Comparison of ENCODE assay signal across 10 cellular contexts in the genomic region with DNA sequence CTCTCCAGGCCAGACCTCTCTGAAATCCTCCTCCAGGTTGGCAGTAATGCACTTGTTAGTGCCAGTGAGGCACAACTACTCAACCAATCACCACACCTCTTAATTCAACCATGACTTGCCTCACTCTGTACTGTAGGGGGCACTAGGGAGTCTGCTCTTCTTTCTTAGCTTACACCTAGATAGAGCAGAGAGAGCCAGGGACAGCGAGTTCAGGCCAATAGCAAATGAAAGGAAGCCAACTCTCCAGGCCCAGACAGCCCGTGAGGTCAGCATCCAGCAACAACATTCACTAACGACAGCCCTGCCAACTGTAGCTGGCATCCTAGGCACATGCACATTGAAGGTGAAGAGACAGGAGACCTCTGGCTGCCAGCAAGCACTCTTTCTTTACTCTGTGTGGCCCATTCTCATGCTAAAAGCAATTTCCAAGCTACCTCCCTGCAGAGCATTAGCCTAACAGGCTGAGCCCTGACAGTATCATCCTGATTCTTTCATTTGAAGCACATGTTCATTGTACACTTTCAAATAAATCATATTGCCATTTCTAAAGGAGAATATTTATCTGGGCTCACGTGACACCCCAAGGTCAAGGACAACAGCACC.
A peak's percentile ranks its signal among the peaks of the same experiment; 100 is the strongest.
DNase-seq lines count a peak whose midpoint lies in the region; ATAC-seq and TF ChIP-seq lines count a peak whose summit lies in the region.
"Had no signal": no experiment of that assay in that cellular context is flagged by ENCODE, and none has a peak within 500 bp of the region (broad histone marks: within the 10 kb centered on the region; RNA-seq: fewer than 3 reads in every experiment).

No MANE protein-coding gene starts in this region.

- ATAC-seq in GM21786 (IDR thresholded peaks at IDR 0.05; ENCODE audit: unreplicated experiment) (peak; percentile 61), sciatic nerve (no peak), HG02973 (IDR thresholded peaks at IDR 0.05; ENCODE audit: unreplicated experiment) (no peak)
- ATAC-seq: pancreas had no signal

- peak; percentile 30 for TF ChIP-seq CTCF in glutamatergic neuron (IDR thresholded peaks at IDR 0.05; ENCODE audit: partially characterized antibody, unreplicated experiment)

- peak; percentile 28 for DNase-seq in ELR (ENCODE audit: low read depth)
- DNase-seq in NCI-H526 (lab: John Stamatoyannopoulos, UW): peak; percentile 37 to 38
- no peak for DNase-seq in glutamatergic neuron
- no peak for DNase-seq in NCI-H226
- DNase-seq in sciatic nerve (ENCODE audit: low spot score): no peak
- no peak for DNase-seq in posterior cingulate gyrus
- DNase-seq: activated CD4-positive, alpha-beta T cell treated with anti-CD3 and anti-CD28 coated beads for 4 hours; pancreas had no signal

- H3K9me3 Mint-ChIP-seq in glutamatergic neuron (ENCODE audit: unreplicated experiment): peaks cover 9% of the 10 kb centered on the region

- peaks cover 4% of the 10 kb centered on the region for H3K27me3 Mint-ChIP-seq in glutamatergic neuron (ENCODE audit: unreplicated experiment)

- H3K4me3 Mint-ChIP-seq in glutamatergic neuron (ENCODE audit: unreplicated experiment): no peak overlapping the region

- peaks cover 14% of the 10 kb centered on the region for H3K36me3 Mint-ChIP-seq in glutamatergic neuron (ENCODE audit: unreplicated experiment)

- peaks cover 4% of the 10 kb centered on the region for H3K4me1 Mint-ChIP-seq in glutamatergic neuron (ENCODE audit: low read depth, unreplicated experiment)

- intact Hi-C loops in sciatic nerve (cut with DNase I) (no loop called here), posterior cingulate gyrus (cut with DNase I) (no loop called here)

- no peak overlapping the region for H3K27ac Mint-ChIP-seq in glutamatergic neuron (ENCODE audit: unreplicated experiment)

Comparison
In these comparisons a context has a peak if more than half of its experiments do, and no peak if none do; other contexts are left out.
1. DNase-seq: peak in ELR (single experiment) and NCI-H526 (2 of 2); none in glutamatergic neuron (single experiment), NCI-H226 (single experiment), sciatic nerve (single experiment) and posterior cingulate gyrus (0 of 10).